10 cellular contexts compared by ENCODE assay signal in the genomic region with DNA sequence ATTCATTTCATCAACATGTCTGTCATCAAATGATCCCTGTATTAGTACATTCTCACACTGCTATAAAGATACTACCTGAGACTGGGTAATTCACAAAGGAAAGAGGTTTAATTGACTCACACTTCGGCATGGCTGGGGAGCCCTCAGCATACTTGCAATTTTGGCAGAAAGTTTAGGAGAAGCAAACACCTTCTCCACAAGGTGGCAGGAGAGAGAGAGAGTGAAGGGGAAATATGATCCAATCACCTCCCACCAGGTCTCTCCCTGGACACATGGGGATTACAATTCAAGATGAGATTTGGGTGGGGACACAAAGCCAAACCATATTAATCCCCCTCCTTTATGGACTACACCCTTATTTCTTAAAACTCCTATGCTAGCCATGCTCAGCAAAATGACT.
DNase-seq lines count a peak whose midpoint lies in the region; ATAC-seq and TF ChIP-seq lines count a peak whose summit lies in the region.
"Had no signal": no experiment of that assay in that cellular context is flagged by ENCODE, and none has a peak within 500 bp of the region (broad histone marks: within the 10 kb centered on the region; RNA-seq: fewer than 3 reads in every experiment).

No MANE protein-coding gene starts in this region.

- no peak overlapping the region for H2BK120ac ChIP-seq in mesendoderm (ENCODE audit: low read depth, low read length)

- no peak overlapping the region for H3K4me2 ChIP-seq in mesendoderm (ENCODE audit: low read length)

- H3K4me3 ChIP-seq in LNCaP clone FGC (ENCODE audit: low read depth, low read length) (no peak overlapping the region), mesendoderm (ENCODE audit: low read length) (no peak overlapping the region)

- no CpG with 5 or more reads among the region's 1 CpG for WGBS in mesendoderm (ENCODE audit: extremely low coverage, insufficient coverage, low lambda C conversion rate)

- no peak overlapping the region for H3K56ac ChIP-seq in mesendoderm (ENCODE audit: low read length)

- H3K27ac Mint-ChIP-seq in brain = no peak overlapping the region
- H3K27ac Mint-ChIP-seq: naive B cell, T-helper 17 cell had no signal

- no peak overlapping the region for H3K23ac ChIP-seq in mesendoderm (ENCODE audit: low read length)

- H3K27me3 ChIP-seq in mesendoderm (ENCODE audit: insufficient read depth, low read length, poor library complexity) = no peaks in the 10 kb centered on the region

- H3K9ac ChIP-seq in mesendoderm (ENCODE audit: low read length) = no peak overlapping the region

- no peaks in the 10 kb centered on the region for H3K36me3 ChIP-seq in mesendoderm (ENCODE audit: control insufficient read depth, insufficient read depth, low read length)

- H3K18ac ChIP-seq in mesendoderm (ENCODE audit: low read length) = no peak overlapping the region

- peaks cover 15% of the 10 kb centered on the region for H3K4me1 Mint-ChIP-seq in brain
- H3K4me1 Mint-ChIP-seq: naive B cell had no signal

- no peaks in the 10 kb centered on the region for H3K4me1 ChIP-seq in mesendoderm (ENCODE audit: control insufficient read depth, low read depth, low read length)

- DNase-seq in ELR (ENCODE audit: low read depth) = peak; percentile 32
- DNase-seq in LNCaP clone FGC (ENCODE audit: low read depth) = peak; percentile 1
- DNase-seq in mesendoderm = peak; percentile 74
- DNase-seq in hepatic stellate cell (ENCODE audit: low spot score) = no peak
- no peak for DNase-seq in Ammon's horn (ENCODE audit: low spot score)
- no peak for DNase-seq in retina
- DNase-seq: naive B cell, T-helper 17 cell had no signal

- no peak overlapping the region for H2BK15ac ChIP-seq in mesendoderm (replicated peaks; ENCODE audit: low read depth)

- H3K36me3 Mint-ChIP-seq in brain = no peaks in the 10 kb centered on the region
- H3K36me3 Mint-ChIP-seq: naive B cell had no signal

- no peak overlapping the region for H3K4me3 Mint-ChIP-seq in brain
- H3K4me3 Mint-ChIP-seq: naive B cell, T-helper 17 cell had no signal

- H4K5ac ChIP-seq in mesendoderm (ENCODE audit: low read length) = no peak overlapping the region

- H2AK5ac ChIP-seq in mesendoderm (ENCODE audit: low read length) = no peak overlapping the region

- H3K79me2 ChIP-seq in mesendoderm (ENCODE audit: control insufficient read depth, insufficient read depth, low read length) = no peaks in the 10 kb centered on the region

- no peak overlapping the region for H4K8ac ChIP-seq in mesendoderm (ENCODE audit: low read depth, low read length)

- no peak for ATAC-seq in HG03342 (IDR thresholded peaks at IDR 0.05; ENCODE audit: unreplicated experiment)
- ATAC-seq: T-helper 17 cell had no signal

- H2BK5ac ChIP-seq in mesendoderm (ENCODE audit: low read length) = no peak overlapping the region

- no peak overlapping the region for H3K4ac ChIP-seq in mesendoderm (ENCODE audit: low read depth, low read length)

- peaks cover 2 to 9% (median 3%) of the 10 kb centered on the region in 5 experiments for H3K9me3 Mint-ChIP-seq in brain

- H3K27me3 Mint-ChIP-seq in brain = no peaks in the 10 kb centered on the region
- H3K27me3 Mint-ChIP-seq: naive B cell, T-helper 17 cell had no signal

- no peak overlapping the region for H3K27ac ChIP-seq in mesendoderm (ENCODE audit: low read depth, low read length)

- H3K79me1 ChIP-seq in mesendoderm (ENCODE audit: low read length) = no peaks in the 10 kb centered on the region

- TF ChIP-seq CTCF in LNCaP clone FGC (IDR thresholded peaks at IDR 0.05; ENCODE audit: control insufficient read depth, extremely low read depth, insufficient read depth) = peak; percentile 69
- peak; percentile 19 to 45 for TF ChIP-seq CTCF in brain (conservative IDR thresholded peaks at IDR 0.05)

Comparison
In these comparisons a context has a peak if more than half of its experiments do, and no peak if none do; other contexts are left out.
1. DNase-seq: peak in ELR (single experiment), LNCaP clone FGC (single experiment) and mesendoderm (single experiment); none in hepatic stellate cell (single experiment), Ammon's horn (single experiment) and retina (single experiment).